In the genomic region with DNA sequence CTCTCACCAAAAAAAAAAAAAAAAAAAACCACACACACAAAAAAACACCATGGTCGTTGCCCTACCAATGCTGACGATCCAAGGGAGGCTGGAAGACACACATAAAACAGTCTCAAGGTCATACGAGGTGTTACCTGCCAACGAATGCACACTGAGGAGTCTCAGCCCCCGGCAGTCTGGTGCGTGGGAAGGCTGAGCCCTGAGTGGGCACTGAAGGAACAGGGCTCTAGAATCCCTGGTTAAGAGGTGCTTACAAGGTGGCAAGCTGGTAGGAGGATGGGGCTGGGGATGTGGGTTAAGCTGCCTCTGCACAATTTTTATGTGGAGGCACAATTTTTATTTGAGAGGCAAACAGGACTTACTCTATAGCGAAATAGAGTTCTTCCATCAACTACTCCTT, we compare ENCODE assay signal across 20 cellular contexts. TPM values are rescaled to one million over a fixed set of nuclear protein-coding genes. Genes with fewer than 3 reads are reported as not detected.
DNase-seq lines count a peak whose midpoint lies in the region; ATAC-seq and TF ChIP-seq lines count a peak whose summit lies in the region.
"Had no signal": no experiment of that assay in that cellular context is flagged by ENCODE, and none has a peak within 500 bp of the region (broad histone marks: within the 10 kb centered on the region; RNA-seq: fewer than 3 reads in every experiment).

No MANE protein-coding gene starts in this region.

- H3K36me3 ChIP-seq in fibroblast of lung (ENCODE audit: control insufficient read depth, insufficient read depth, low read length) (peaks cover 18% of the 10 kb centered on the region), upper lobe of right lung (no peaks in the 10 kb centered on the region)

- H3K27ac Mint-ChIP-seq in stimulated activated effector memory CD8-positive, alpha-beta T cell treated with anti-CD3 and anti-CD28 coated beads, Interleukin-12 subunit alpha, Interleukin-12 subunit beta, amount 100 ng/mL, for 72 hours = no peak overlapping the region
- H3K27ac Mint-ChIP-seq: CD4-positive, alpha-beta T cell had no signal

- no peak overlapping the region for H3K4me2 ChIP-seq in fibroblast of lung (ENCODE audit: extremely low read depth, insufficient read depth, low read length)
- H3K4me2 ChIP-seq: A549 had no signal

- WGBS in right cardiac atrium = 80% methylated on average over 7 of the region's 7 CpGs

- no peak overlapping the region for H3K4me3 ChIP-seq in right cardiac atrium (ENCODE audit: low read length)
- H3K4me3 ChIP-seq in fibroblast of lung (replicated peaks in 1 of 4; ENCODE audit: control extremely low read depth in 1 of 4, insufficient read depth in 1 of 4, low read depth in 3 of 4, low read length in 4 of 4) = no peak overlapping the region
- H3K4me3 ChIP-seq in upper lobe of right lung = no peak overlapping the region
- H3K4me3 ChIP-seq: A549 had no signal

- H3K4me3 Mint-ChIP-seq in stimulated activated effector memory CD8-positive, alpha-beta T cell treated with anti-CD3 and anti-CD28 coated beads, Interleukin-12 subunit alpha, Interleukin-12 subunit beta, amount 100 ng/mL, for 72 hours = no peak overlapping the region
- H3K4me3 Mint-ChIP-seq: CD4-positive, alpha-beta T cell had no signal

- no peak overlapping the region for H3K9ac ChIP-seq in fibroblast of lung (ENCODE audit: insufficient read depth, low read length)

- H3K27ac ChIP-seq in right cardiac atrium (ENCODE audit: low read length) (no peak overlapping the region), fibroblast of lung (ENCODE audit: insufficient read depth, low read length) (peak overlapping the region; percentile 91), upper lobe of right lung (peak overlapping the region; percentile 11)
- H3K27ac ChIP-seq: 22Rv1, A549, C4-2B had no signal

- H3K9me3 ChIP-seq in right cardiac atrium (ENCODE audit: control insufficient read depth, low read length) (no peaks in the 10 kb centered on the region), fibroblast of lung (ENCODE audit: control insufficient read depth, insufficient read depth, low read depth, low read length) (no peaks in the 10 kb centered on the region), upper lobe of right lung (no peaks in the 10 kb centered on the region)
- H3K9me3 ChIP-seq: A549 had no signal

- H3K27me3 ChIP-seq in right cardiac atrium (ENCODE audit: control insufficient read depth, insufficient read depth) = no peaks in the 10 kb centered on the region
- H3K27me3 ChIP-seq in fibroblast of lung (ENCODE audit: control insufficient read depth, insufficient read depth, low read length) = no peaks in the 10 kb centered on the region
- H3K27me3 ChIP-seq in upper lobe of right lung = no peaks in the 10 kb centered on the region

- no peaks in the 10 kb centered on the region for H4K20me1 ChIP-seq in fibroblast of lung (ENCODE audit: control insufficient read depth, extremely low read depth, insufficient read depth, low read length)

- DNase-seq in right cardiac atrium = peak in 2 of 3 donors; percentile 17 to 40
- DNase-seq in Right ventricle myocardium superior = no peak
- DNase-seq in fibroblast of lung (ENCODE audit: low read depth in 2 of 2) = no peak
- peak; percentile 45 for DNase-seq in putamen (ENCODE audit: low spot score)
- DNase-seq in upper lobe of right lung = no peak
- DNase-seq in COLO829 (ENCODE audit: low spot score) = no peak
- no peak for DNase-seq in midbrain (lab: John Stamatoyannopoulos, UW)
- DNase-seq in stimulated activated effector memory CD8-positive, alpha-beta T cell treated with anti-CD3 and anti-CD28 coated beads, Interleukin-12 subunit alpha, Interleukin-12 subunit beta, amount 100 ng/mL, for 72 hours (ENCODE audit: low spot score in 2 of 2) = no peak
- DNase-seq: AML-193; CD4-positive, alpha-beta T cell; DMS153; DMS79; GDM1; GOT3; H7 had no signal

- ATAC-seq in right cardiac atrium (no peak), Right ventricle myocardium superior (ENCODE audit: poor library complexity) (no peak), upper lobe of right lung (no peak)
- no peak for ATAC-seq in stimulated activated effector memory CD8-positive, alpha-beta T cell treated with anti-CD3 and anti-CD28 coated beads, Interleukin-12 subunit alpha, Interleukin-12 subunit beta, amount 100 ng/mL, for 72 hours
- ATAC-seq: A549, HCT116, HepG2 had no signal

- no peaks in the 10 kb centered on the region for H3K36me3 Mint-ChIP-seq in stimulated activated effector memory CD8-positive, alpha-beta T cell treated with anti-CD3 and anti-CD28 coated beads, Interleukin-12 subunit alpha, Interleukin-12 subunit beta, amount 100 ng/mL, for 72 hours

- intact Hi-C loops in right cardiac atrium (cut with DNase I) (loop anchor here in 2 of 4 donors (10.0 kb wide), 3 partner anchors 59 to 201 kb away; no protein-coding TSS in a partner anchor), Right ventricle myocardium superior (cut with DNase I) (loop anchor here (10.0 kb wide), 1 partner anchor 99 kb away; no protein-coding TSS in a partner anchor), upper lobe of right lung (cut with DNase I) (loop anchor here (10.0 kb wide), 1 partner anchor 99 kb away; no protein-coding TSS in a partner anchor)

- H3K9me3 Mint-ChIP-seq in stimulated activated effector memory CD8-positive, alpha-beta T cell treated with anti-CD3 and anti-CD28 coated beads, Interleukin-12 subunit alpha, Interleukin-12 subunit beta, amount 100 ng/mL, for 72 hours = no peaks in the 10 kb centered on the region
- H3K9me3 Mint-ChIP-seq: CD4-positive, alpha-beta T cell had no signal

- no peak overlapping the region for H2AFZ ChIP-seq in fibroblast of lung (ENCODE audit: low read length)

- H3K4me1 Mint-ChIP-seq in stimulated activated effector memory CD8-positive, alpha-beta T cell treated with anti-CD3 and anti-CD28 coated beads, Interleukin-12 subunit alpha, Interleukin-12 subunit beta, amount 100 ng/mL, for 72 hours = peaks cover 4% of the 10 kb centered on the region

- H3K4me1 ChIP-seq in right cardiac atrium (ENCODE audit: control insufficient read depth, insufficient read depth, low read length) (peaks cover 8% of the 10 kb centered on the region), fibroblast of lung (ENCODE audit: control insufficient read depth, extremely low read depth, insufficient read depth, low read length) (peaks cover 45% of the 10 kb centered on the region), upper lobe of right lung (peaks cover 15% of the 10 kb centered on the region)

- no peak for TF ChIP-seq CTCF in fibroblast of lung (conservative IDR thresholded peaks at IDR 0.05 in 1 of 2, IDR thresholded peaks at IDR 0.05 in 1 of 2; ENCODE audit: low read depth in 1 of 2, low read length in 2 of 2)
- TF ChIP-seq CTCF in upper lobe of right lung (IDR thresholded peaks at IDR 0.05) = no peak

- H3K79me2 ChIP-seq in fibroblast of lung (ENCODE audit: control insufficient read depth, insufficient read depth, low read length) = peaks cover 84% of the 10 kb centered on the region

RNA-seq across cellular contexts. Expression of gene LTBP2, which starts 7.9 kb away (rescaled TPM):
- 10 to 100 TPM; 13.9 to 46.0 (median 23.5) TPM for total RNA-seq in right cardiac atrium
- 3.4 TPM for polyA plus RNA-seq in right cardiac atrium
- 11.9 TPM for total RNA-seq in Right ventricle myocardium superior
- total RNA-seq in fibroblast of lung = 243 and 514 TPM in 2 replicates
- polyA plus RNA-seq in fibroblast of lung = 108 and 112 TPM in 2 replicates
- 184 and 214 TPM in 2 replicates for polyA plus RNA-seq in fibroblast of lung (2012)
- polyA minus RNA-seq in fibroblast of lung (ENCODE audit: low replicate concordance) = 328 and 406 TPM in 2 replicates
- 117 TPM for total RNA-seq in upper lobe of right lung

Comparison
In these comparisons a context has a peak if more than half of its experiments do, and no peak if none do; other contexts are left out.
1. DNase-seq: peak in right cardiac atrium (2 of 3) and putamen (single experiment); none in Right ventricle myocardium superior (single experiment), fibroblast of lung (0 of 2), upper lobe of right lung (single experiment), COLO829 (single experiment), midbrain (single experiment) and stimulated activated effector memory CD8-positive, alpha-beta T cell treated with anti-CD3 and anti-CD28 coated beads, Interleukin-12 subunit alpha, Interleukin-12 subunit beta, amount 100 ng/mL, for 72 hours (0 of 2).